Comparison of ENCODE assay signal across 17 cellular contexts in genomic region chr13:59671853-59672252, GRCh38.
DNase-seq lines count a peak whose midpoint lies in the region; ATAC-seq and TF ChIP-seq lines count a peak whose summit lies in the region.
"Had no signal": no experiment of that assay in that cellular context is flagged by ENCODE, and none has a peak within 500 bp of the region (broad histone marks: within the 10 kb centered on the region; RNA-seq: fewer than 3 reads in every experiment).

No MANE protein-coding gene starts in this region.

- H3K79me2 ChIP-seq in Loucy (ENCODE audit: insufficient read depth, low read length) = no peaks in the 10 kb centered on the region

- H3K9ac ChIP-seq in Loucy (ENCODE audit: low read depth, low read length, poor library complexity, severe bottlenecking) = no peak overlapping the region

- peak overlapping the region; percentile 64 for H3K4me2 ChIP-seq in Loucy (ENCODE audit: low read depth, low read length, poor library complexity, severe bottlenecking)

- H2AFZ ChIP-seq in Loucy (ENCODE audit: low read length) = no peak overlapping the region

- H3K27ac ChIP-seq in left ventricle myocardium inferior (replicated peaks) (peak overlapping the region; percentile 14), right atrium auricular region (no peak overlapping the region), left lung (no peak overlapping the region)
- H3K27ac ChIP-seq: SJSA1 had no signal

- no peaks in the 10 kb centered on the region for H4K20me1 ChIP-seq in Loucy (ENCODE audit: insufficient read depth, low read length, poor library complexity, severe bottlenecking)

- H3K9me3 ChIP-seq in left ventricle myocardium inferior (replicated peaks) (no peaks in the 10 kb centered on the region), right atrium auricular region (no peaks in the 10 kb centered on the region), Loucy (ENCODE audit: insufficient read depth, low read depth, low read length) (no peaks in the 10 kb centered on the region), left lung (no peaks in the 10 kb centered on the region)
- H3K9me3 ChIP-seq: Caco-2, HAP-1, SJSA1 had no signal

- H3K36me3 ChIP-seq in left ventricle myocardium inferior (no peaks in the 10 kb centered on the region), right atrium auricular region (no peaks in the 10 kb centered on the region), Loucy (ENCODE audit: insufficient read depth, low read length) (no peaks in the 10 kb centered on the region), left lung (no peaks in the 10 kb centered on the region)
- H3K36me3 ChIP-seq: HAP-1, SJSA1 had no signal

- peaks cover 10% of the 10 kb centered on the region for H3K4me1 ChIP-seq in left ventricle myocardium inferior
- peaks cover 0 to 2% of the 10 kb centered on the region in 2 donors for H3K4me1 ChIP-seq in right atrium auricular region
- H3K4me1 ChIP-seq in Loucy (ENCODE audit: insufficient read depth, low read length, poor library complexity, severe bottlenecking) = peaks cover 30% of the 10 kb centered on the region
- peaks cover 0 to 10% of the 10 kb centered on the region in 2 donors for H3K4me1 ChIP-seq in left lung
- H3K4me1 ChIP-seq: HAP-1, SJSA1 had no signal

- intact Hi-C loops in left ventricle myocardium inferior (cut with micrococcal nuclease) = loop anchor here (10.0 kb wide), 1 partner anchor 137 kb away; no protein-coding TSS in a partner anchor
- intact Hi-C loops in left lung (cut with DNase I) = no loop called here

- H3K9me2 ChIP-seq in Loucy (replicated peaks; ENCODE audit: low read depth, low read length) = no peaks in the 10 kb centered on the region

- no peak for ATAC-seq in left lung
- ATAC-seq: Right ventricle myocardium inferior had no signal

- no peak for DNase-seq in left ventricle myocardium inferior
- DNase-seq in right atrium auricular region (ENCODE audit: low spot score) = no peak
- peak; percentile 16 for DNase-seq in fibroblast of pulmonary artery (ENCODE audit: low read depth)
- no peak for DNase-seq in NCI-H446 treated with DMSO at 0.1 percent for 48 hours (lab: John Stamatoyannopoulos, UW)
- no peak for DNase-seq in left lung
- no peak for DNase-seq in iPS-NIHi11 (ENCODE audit: low spot score)
- DNase-seq: Caco-2; CD4-positive, alpha-beta memory T cell; DMS 273 treated with DMSO at 0.1 percent for 48 hours; DMS79 treated with DMSO at 0.1 percent for 48 hours; NCI-H1105 treated with DMSO at 0.1 percent for 48 hours; NCI-H2029 treated with DMSO at 0.1 percent for 48 hours; NCI-H526 had no signal

- TF ChIP-seq CTCF in left ventricle myocardium inferior (IDR thresholded peaks at IDR 0.05; ENCODE audit: borderline replicate concordance) = no peak
- no peak for TF ChIP-seq CTCF in right atrium auricular region (IDR thresholded peaks at IDR 0.05)
- no peak for TF ChIP-seq CTCF in Loucy (conservative IDR thresholded peaks at IDR 0.05; ENCODE audit: low read length)
- no peak for TF ChIP-seq CTCF in fibroblast of pulmonary artery (IDR thresholded peaks at IDR 0.05; ENCODE audit: low read length, missing control alignments)
- no peak for TF ChIP-seq CTCF in left lung (IDR thresholded peaks at IDR 0.05)

- H3F3A ChIP-seq in Loucy (ENCODE audit: low read depth) = no peaks in the 10 kb centered on the region

- H3K27me3 ChIP-seq in left ventricle myocardium inferior (ENCODE audit: low read depth) = no peaks in the 10 kb centered on the region
- H3K27me3 ChIP-seq in right atrium auricular region = no peaks in the 10 kb centered on the region
- no peaks in the 10 kb centered on the region for H3K27me3 ChIP-seq in Loucy (ENCODE audit: insufficient read depth, low read length, poor library complexity, severe bottlenecking)
- no peaks in the 10 kb centered on the region for H3K27me3 ChIP-seq in left lung
- H3K27me3 ChIP-seq: SJSA1 had no signal

- H3K4me3 ChIP-seq in left ventricle myocardium inferior = no peak overlapping the region
- H3K4me3 ChIP-seq in right atrium auricular region = no peak overlapping the region
- peak overlapping the region; percentile 67 for H3K4me3 ChIP-seq in Loucy (ENCODE audit: low read length, poor library complexity, severe bottlenecking)
- no peak overlapping the region for H3K4me3 ChIP-seq in fibroblast of pulmonary artery (replicated peaks; ENCODE audit: low read depth, low read length)
- no peak overlapping the region for H3K4me3 ChIP-seq in left lung
- H3K4me3 ChIP-seq: HAP-1, SJSA1 had no signal
